In the genomic region with DNA sequence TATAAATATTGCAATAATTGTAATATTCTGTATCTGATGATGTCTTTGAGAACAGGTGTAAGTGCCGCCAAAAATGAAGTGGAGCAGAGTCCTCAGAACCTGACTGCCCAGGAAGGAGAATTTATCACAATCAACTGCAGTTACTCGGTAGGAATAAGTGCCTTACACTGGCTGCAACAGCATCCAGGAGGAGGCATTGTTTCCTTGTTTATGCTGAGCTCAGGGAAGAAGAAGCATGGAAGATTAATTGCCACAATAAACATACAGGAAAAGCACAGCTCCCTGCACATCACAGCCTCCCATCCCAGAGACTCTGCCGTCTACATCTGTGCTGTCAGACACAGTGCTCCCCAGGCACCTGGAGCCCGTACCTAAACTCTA, we compare ENCODE assay signal across 16 cellular contexts.
DNase-seq lines count a peak whose midpoint lies in the region; ATAC-seq, FAIRE-seq and TF ChIP-seq lines count a peak whose summit lies in the region.
"Had no signal": no experiment of that assay in that cellular context is flagged by ENCODE, and none has a peak within 500 bp of the region (broad histone marks: within the 10 kb centered on the region; RNA-seq: fewer than 3 reads in every experiment).

No MANE protein-coding gene starts in this region.

- H4K20me1 ChIP-seq in HepG2 (ENCODE audit: insufficient read depth, low read length), result no peaks in the 10 kb centered on the region

- no peak overlapping the region for H2AFZ ChIP-seq in HepG2 (ENCODE audit: low read length)

- H3K9me3 ChIP-seq in HepG2 (ENCODE audit: low read length) (no peaks in the 10 kb centered on the region), right lobe of liver (no peaks in the 10 kb centered on the region)
- H3K9me3 ChIP-seq: ascending aorta, neutrophil, SK-N-SH had no signal

- no peaks in the 10 kb centered on the region for H3K27me3 Mint-ChIP-seq in central memory CD8-positive, alpha-beta T cell

- TF ChIP-seq EP300 in HepG2 (IDR thresholded peaks at IDR 0.05; ENCODE audit: low read depth in 2 of 2, low read length in 2 of 2) (no peak), HepG2 (CRISPR knock-in tag; IDR thresholded peaks at IDR 0.05; ENCODE audit: borderline replicate concordance) (no peak)

- no peaks in the 10 kb centered on the region for H3K4me1 ChIP-seq in HepG2 (ENCODE audit: insufficient read depth, low read length)
- no peaks in the 10 kb centered on the region for H3K4me1 ChIP-seq in right lobe of liver
- H3K4me1 ChIP-seq: ascending aorta had no signal

- no TSS peak for BruUV-seq in HepG2 (replicated peaks; lab: Mats Ljungman, UMichigan)

- H3K27me3 ChIP-seq in HepG2 (ENCODE audit: control insufficient read depth in 1 of 2, insufficient read depth in 2 of 2, low read length in 2 of 2) (0 out of 5 replicates have a peak, but pooled peaks cover 0 to 5% of the 10 kb centered on the region in 2 experiments), right lobe of liver (no peaks in the 10 kb centered on the region)
- H3K27me3 ChIP-seq: ascending aorta, neutrophil had no signal

- TF ChIP-seq CTCF in HepG2 (CRISPR knock-in tag; IDR thresholded peaks at IDR 0.05) (no peak), right lobe of liver (IDR thresholded peaks at IDR 0.05) (no peak)

- POLR2A ChIA-PET in HepG2 (lab: Yijun Ruan, JAX), result interaction anchor here (2.0 kb wide), 1 partner anchor 55 kb away, joined by 5 read pairs; no protein-coding TSS in a partner anchor

- H3K9ac ChIP-seq in HepG2 (ENCODE audit: insufficient read depth, low read depth, low read length), result no peak overlapping the region
- H3K9ac ChIP-seq: SK-N-SH had no signal

- H3K36me3 ChIP-seq in HepG2 (replicated peaks in 1 of 2; ENCODE audit: control insufficient read depth in 1 of 2, insufficient read depth in 2 of 2, low read length in 2 of 2) (no peaks in the 10 kb centered on the region), right lobe of liver (no peaks in the 10 kb centered on the region)
- H3K36me3 ChIP-seq: ascending aorta, neutrophil had no signal

- in situ Hi-C loops in HepG2 (cut with HindIII; ENCODE audit: extremely low pct_ligation_motif_present, low pct_unique_long_range_greater_than_20kb) (no loop called here), SK-MEL-5 (cut with HindIII; ENCODE audit: low pct_unique_long_range_greater_than_20kb, low sequenced_read_pairs) (no loop called here)

- no peak for TF ChIP-seq POLR2A in HepG2 (IDR thresholded peaks at IDR 0.05; ENCODE audit: insufficient read depth in 1 of 2, low read depth in 2 of 2, low read length in 2 of 2)
- TF ChIP-seq POLR2A in right lobe of liver (IDR thresholded peaks at IDR 0.05), result no peak

- no peaks in the 10 kb centered on the region for H3K79me2 ChIP-seq in HepG2 (ENCODE audit: insufficient read depth, low read length)

- no peak for TF ChIP-seq RAD21 in HepG2 (CRISPR knock-in tag; IDR thresholded peaks at IDR 0.05)

- WGBS in HepG2 (ENCODE audit: low lambda C conversion rate), result 4% methylated on average over 4 of the region's 4 CpGs
- WGBS in right lobe of liver (ENCODE audit: insufficient coverage, low coverage, low lambda C conversion rate, missing lambda C conversion rate), result 24% methylated on average over 4 of the region's 4 CpGs

- CTCF ChIA-PET in HepG2 (lab: Yijun Ruan, JAX; ENCODE audit: low intra/inter-chr PET ratio, low total read pairs), result interaction anchor here (0.8 to 5.9 kb wide), 7 partner anchors 9 to 153 kb away, joined by 3 to 100 read pairs (median 6); no protein-coding TSS in a partner anchor

- peak overlapping the region; percentile 19 for H3K27ac Mint-ChIP-seq in central memory CD8-positive, alpha-beta T cell (ENCODE audit: low read depth)
- H3K27ac Mint-ChIP-seq: B cell, memory B cell had no signal

- H3K4me1 Mint-ChIP-seq in central memory CD8-positive, alpha-beta T cell, result no peaks in the 10 kb centered on the region

- no peak for FAIRE-seq in HepG2 (lab: Jason Lieb, UNC)

- H3K4me3 ChIP-seq in HepG2 (replicated peaks in 1 of 3; ENCODE audit: insufficient read depth in 1 of 3, low read depth in 2 of 3, low read length in 3 of 3) (no peak overlapping the region), right lobe of liver (no peak overlapping the region)
- H3K4me3 ChIP-seq: ascending aorta, coronary artery had no signal

- no peak overlapping the region for H3K4me3 Mint-ChIP-seq in central memory CD8-positive, alpha-beta T cell
- H3K4me3 Mint-ChIP-seq: B cell, memory B cell had no signal

- H3K4me2 ChIP-seq in HepG2 (ENCODE audit: low read depth, low read length), result no peak overlapping the region
- H3K4me2 ChIP-seq: SK-N-SH had no signal

- H3K36me3 Mint-ChIP-seq in central memory CD8-positive, alpha-beta T cell (ENCODE audit: insufficient read depth), result no peaks in the 10 kb centered on the region
- H3K36me3 Mint-ChIP-seq: memory B cell had no signal

- peak; percentile 39 for ATAC-seq in HepG2
- ATAC-seq in right lobe of liver, result no peak
- no peak for ATAC-seq in central memory CD8-positive, alpha-beta T cell (replicated peaks; ENCODE audit: extremely low read depth, poor library complexity, severe bottlenecking)
- no peak for ATAC-seq in HG03442 (IDR thresholded peaks at IDR 0.05; ENCODE audit: unreplicated experiment)

- no peaks in the 10 kb centered on the region for H3K9me3 Mint-ChIP-seq in central memory CD8-positive, alpha-beta T cell
- H3K9me3 Mint-ChIP-seq: memory B cell had no signal

- no peak for DNase-seq in HepG2 (ENCODE audit: low spot score)
- DNase-seq in right lobe of liver, result no peak
- DNase-seq in SK-MEL-5 (ENCODE audit: low read depth, low spot score), result peak; percentile 49
- DNase-seq in central memory CD8-positive, alpha-beta T cell (ENCODE audit: low spot score in 2 of 2), result no peak
- no peak for DNase-seq in NOMO-1 (lab: John Stamatoyannopoulos, UW; ENCODE audit: unreplicated experiment in 2 of 2)
- DNase-seq in NCI-H510A (lab: John Stamatoyannopoulos, UW), result no peak
- no peak for DNase-seq in HPDE6-E6E7 (ENCODE audit: extremely low spot score)
- DNase-seq: DMS79 had no signal

- intact Hi-C loops in HepG2 (cut with micrococcal nuclease; ENCODE audit: unreplicated experiment) (loop anchor here (5.0 kb wide), 1 partner anchor 107 kb away; no protein-coding TSS in a partner anchor), right lobe of liver (cut with DNase I) (no loop called here)

- H3K27ac ChIP-seq in HepG2 (ENCODE audit: extremely low read length, insufficient read depth, low read length) (no peak overlapping the region), right lobe of liver (no peak overlapping the region)
- H3K27ac ChIP-seq: ascending aorta, coronary artery, epithelial cell of prostate, neutrophil had no signal

TF ChIP-seq in HepG2, 621 proteins besides CTCF, POLR2A, EP300 and RAD21 (continues in another document):
- TF ChIP-seq HOXA9 (CRISPR knock-in tag; IDR thresholded peaks at IDR 0.05; ENCODE audit: borderline replicate concordance), result no peak
- TF ChIP-seq KDM3A (CRISPR knock-in tag; IDR thresholded peaks at IDR 0.05; ENCODE audit: low read depth), result no peak
- TF ChIP-seq ZNF672 (CRISPR knock-in tag; IDR thresholded peaks at IDR 0.05), result no peak
- no peak for TF ChIP-seq ZNF558 (CRISPR knock-in tag; IDR thresholded peaks at IDR 0.05; ENCODE audit: borderline replicate concordance)
- TF ChIP-seq HDAC1 (CRISPR knock-in tag; IDR thresholded peaks at IDR 0.05), result no peak
- TF ChIP-seq ZNF530 (CRISPR knock-in tag; IDR thresholded peaks at IDR 0.05; ENCODE audit: low read depth), result no peak
- TF ChIP-seq, protein P1, sequence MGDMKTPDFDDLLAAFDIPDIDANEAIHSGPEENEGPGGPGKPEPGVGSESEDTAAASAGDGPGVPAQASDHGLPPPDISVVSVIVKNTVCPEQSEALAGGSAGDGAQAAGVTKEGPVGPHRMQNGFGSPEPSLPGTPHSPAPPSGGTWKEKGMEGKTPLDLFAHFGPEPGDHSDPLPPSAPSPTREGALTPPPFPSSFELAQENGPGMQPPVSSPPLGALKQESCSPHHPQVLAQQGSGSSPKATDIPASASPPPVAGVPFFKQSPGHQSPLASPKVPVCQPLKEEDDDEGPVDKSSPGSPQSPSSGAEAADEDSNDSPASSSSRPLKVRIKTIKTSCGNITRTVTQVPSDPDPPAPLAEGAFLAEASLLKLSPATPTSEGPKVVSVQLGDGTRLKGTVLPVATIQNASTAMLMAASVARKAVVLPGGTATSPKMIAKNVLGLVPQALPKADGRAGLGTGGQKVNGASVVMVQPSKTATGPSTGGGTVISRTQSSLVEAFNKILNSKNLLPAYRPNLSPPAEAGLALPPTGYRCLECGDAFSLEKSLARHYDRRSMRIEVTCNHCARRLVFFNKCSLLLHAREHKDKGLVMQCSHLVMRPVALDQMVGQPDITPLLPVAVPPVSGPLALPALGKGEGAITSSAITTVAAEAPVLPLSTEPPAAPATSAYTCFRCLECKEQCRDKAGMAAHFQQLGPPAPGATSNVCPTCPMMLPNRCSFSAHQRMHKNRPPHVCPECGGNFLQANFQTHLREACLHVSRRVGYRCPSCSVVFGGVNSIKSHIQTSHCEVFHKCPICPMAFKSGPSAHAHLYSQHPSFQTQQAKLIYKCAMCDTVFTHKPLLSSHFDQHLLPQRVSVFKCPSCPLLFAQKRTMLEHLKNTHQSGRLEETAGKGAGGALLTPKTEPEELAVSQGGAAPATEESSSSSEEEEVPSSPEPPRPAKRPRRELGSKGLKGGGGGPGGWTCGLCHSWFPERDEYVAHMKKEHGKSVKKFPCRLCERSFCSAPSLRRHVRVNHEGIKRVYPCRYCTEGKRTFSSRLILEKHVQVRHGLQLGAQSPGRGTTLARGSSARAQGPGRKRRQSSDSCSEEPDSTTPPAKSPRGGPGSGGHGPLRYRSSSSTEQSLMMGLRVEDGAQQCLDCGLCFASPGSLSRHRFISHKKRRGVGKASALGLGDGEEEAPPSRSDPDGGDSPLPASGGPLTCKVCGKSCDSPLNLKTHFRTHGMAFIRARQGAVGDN (CRISPR knock-in tag; IDR thresholded peaks at IDR 0.05), result no peak
- TF ChIP-seq, protein P2, sequence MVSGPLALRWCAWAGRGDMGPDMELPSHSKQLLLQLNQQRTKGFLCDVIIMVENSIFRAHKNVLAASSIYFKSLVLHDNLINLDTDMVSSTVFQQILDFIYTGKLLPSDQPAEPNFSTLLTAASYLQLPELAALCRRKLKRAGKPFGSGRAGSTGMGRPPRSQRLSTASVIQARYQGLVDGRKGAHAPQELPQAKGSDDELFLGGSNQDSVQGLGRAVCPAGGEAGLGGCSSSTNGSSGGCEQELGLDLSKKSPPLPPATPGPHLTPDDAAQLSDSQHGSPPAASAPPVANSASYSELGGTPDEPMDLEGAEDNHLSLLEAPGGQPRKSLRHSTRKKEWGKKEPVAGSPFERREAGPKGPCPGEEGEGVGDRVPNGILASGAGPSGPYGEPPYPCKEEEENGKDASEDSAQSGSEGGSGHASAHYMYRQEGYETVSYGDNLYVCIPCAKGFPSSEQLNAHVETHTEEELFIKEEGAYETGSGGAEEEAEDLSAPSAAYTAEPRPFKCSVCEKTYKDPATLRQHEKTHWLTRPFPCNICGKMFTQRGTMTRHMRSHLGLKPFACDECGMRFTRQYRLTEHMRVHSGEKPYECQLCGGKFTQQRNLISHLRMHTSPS (CRISPR knock-in tag; IDR thresholded peaks at IDR 0.05; ENCODE audit: low read depth), result no peak
- no peak for TF ChIP-seq ZFAT (CRISPR knock-in tag; conservative IDR thresholded peaks at IDR 0.05)
- TF ChIP-seq ISX (CRISPR knock-in tag; conservative IDR thresholded peaks at IDR 0.05), result no peak
- no peak for TF ChIP-seq CC2D1A (CRISPR knock-in tag; IDR thresholded peaks at IDR 0.05)
- no peak for TF ChIP-seq TGIF2 (CRISPR knock-in tag; IDR thresholded peaks at IDR 0.05)
